In genomic region chr5:34587355-34588241, GRCh38 we compare ENCODE assay signal across 12 cellular contexts.
A peak's percentile ranks its signal among the peaks of the same experiment; 100 is the strongest.
DNase-seq lines count a peak whose midpoint lies in the region; ATAC-seq and TF ChIP-seq lines count a peak whose summit lies in the region.
"Had no signal": no experiment of that assay in that cellular context is flagged by ENCODE, and none has a peak within 500 bp of the region (broad histone marks: within the 10 kb centered on the region; RNA-seq: fewer than 3 reads in every experiment).

No MANE protein-coding gene starts in this region.

- H3K9me3 Mint-ChIP-seq in naive thymus-derived CD8-positive, alpha-beta T cell = no peaks in the 10 kb centered on the region
- H3K9me3 Mint-ChIP-seq: activated naive CD4-positive, alpha-beta T cell treated with anti-CD3 and anti-CD28 coated beads, Interleukin-2, amount 50 U/mL, for 72 hours had no signal

- BruUV-seq in Panc1 (replicated peaks; lab: Mats Ljungman, UMichigan) = no TSS peak

- intact Hi-C loops in Panc1 (cut with micrococcal nuclease; ENCODE audit: unreplicated experiment) (no loop called here), prostate gland (cut with DNase I) (no loop called here)

- CTCF ChIA-PET in Panc1 (lab: Charles Lee) = interaction anchor here (0.5 kb wide), 1 partner anchor 99 kb away, joined by 3 read pairs; no protein-coding TSS in a partner anchor
- CTCF ChIA-PET in GM10248 (lab: Yijun Ruan, JAX) = interaction anchor here (1.1 to 1.6 kb wide), 5 partner anchors 12 to 113 kb away, joined by 3 to 5 read pairs (median 3); no protein-coding TSS in a partner anchor

- no peaks in the 10 kb centered on the region for H3K4me1 ChIP-seq in Panc1 (ENCODE audit: control insufficient read depth, insufficient read depth, low read length)
- no peaks in the 10 kb centered on the region for H3K4me1 ChIP-seq in prostate gland (replicated peaks)

- no peak for ATAC-seq in Panc1
- ATAC-seq in naive thymus-derived CD8-positive, alpha-beta T cell = no peak
- ATAC-seq: sciatic nerve had no signal

- no peaks in the 10 kb centered on the region for H3K36me3 Mint-ChIP-seq in naive thymus-derived CD8-positive, alpha-beta T cell
- H3K36me3 Mint-ChIP-seq: CD4-positive, CD25-positive, alpha-beta regulatory T cell had no signal

- H3K4me1 Mint-ChIP-seq in naive thymus-derived CD8-positive, alpha-beta T cell = no peaks in the 10 kb centered on the region
- H3K4me1 Mint-ChIP-seq: CD4-positive, CD25-positive, alpha-beta regulatory T cell had no signal

- TF ChIP-seq CTCF in Panc1 (IDR thresholded peaks at IDR 0.05) (no peak), fibroblast of pulmonary artery (IDR thresholded peaks at IDR 0.05; ENCODE audit: low read length, missing control alignments) (no peak), GM10248 (IDR thresholded peaks at IDR 0.05; ENCODE audit: control extremely low read depth, extremely low read depth, low read depth, missing control alignments) (no peak), prostate gland (IDR thresholded peaks at IDR 0.05) (no peak)

- no peak overlapping the region for H3K27ac Mint-ChIP-seq in naive thymus-derived CD8-positive, alpha-beta T cell
- H3K27ac Mint-ChIP-seq: CD4-positive, CD25-positive, alpha-beta regulatory T cell had no signal

- H3K4me3 Mint-ChIP-seq in naive thymus-derived CD8-positive, alpha-beta T cell = no peak overlapping the region
- H3K4me3 Mint-ChIP-seq: CD4-positive, CD25-positive, alpha-beta regulatory T cell had no signal

- H3K9me3 ChIP-seq in Panc1 (ENCODE audit: control insufficient read depth, insufficient read depth, low read depth, low read length) (no peaks in the 10 kb centered on the region), prostate gland (no peaks in the 10 kb centered on the region)
- H3K9me3 ChIP-seq: thoracic aorta had no signal

- 55% methylated on average over 6 of the region's 6 CpGs for WGBS in prostate gland

- no peak for TF ChIP-seq POLR2A in prostate gland (IDR thresholded peaks at IDR 0.05)

- H3K36me3 ChIP-seq in Panc1 (ENCODE audit: control insufficient read depth, insufficient read depth, low read length) = no peaks in the 10 kb centered on the region
- H3K36me3 ChIP-seq in prostate gland = no peaks in the 10 kb centered on the region
- H3K36me3 ChIP-seq: thoracic aorta had no signal

- H3K4me3 ChIP-seq in Panc1 (ENCODE audit: low read depth in 2 of 2, low read length in 2 of 2) (no peak overlapping the region), fibroblast of pulmonary artery (replicated peaks; ENCODE audit: low read depth, low read length) (no peak overlapping the region), prostate gland (no peak overlapping the region)
- H3K4me3 ChIP-seq: thoracic aorta had no signal

- H3K27ac ChIP-seq in Panc1 (ENCODE audit: low read length) (no peak overlapping the region), prostate gland (no peak overlapping the region)
- H3K27ac ChIP-seq: thoracic aorta had no signal

- in situ Hi-C loops in Panc1 (cut with HindIII; ENCODE audit: low pct_unique_long_range_greater_than_20kb, low sequenced_read_pairs) = no loop called here

- POLR2A ChIA-PET in Panc1 (lab: Charles Lee) = no interaction called here
- POLR2A ChIA-PET in naive thymus-derived CD8-positive, alpha-beta T cell (lab: Charles Lee) = no interaction called here
- POLR2A ChIA-PET in GM10248 (lab: Yijun Ruan, JAX) = no interaction called here

- peaks cover 11 to 43% (median 24%) of the 10 kb centered on the region in 5 donors for H3K27me3 Mint-ChIP-seq in naive thymus-derived CD8-positive, alpha-beta T cell
- H3K27me3 Mint-ChIP-seq: CD4-positive, CD25-positive, alpha-beta regulatory T cell had no signal

- peaks cover 3% of the 10 kb centered on the region for H3K27me3 ChIP-seq in Panc1 (ENCODE audit: control insufficient read depth, insufficient read depth, low read length)
- H3K27me3 ChIP-seq in prostate gland (replicated peaks; ENCODE audit: insufficient read depth) = no peaks in the 10 kb centered on the region

- DNase-seq in AG08395 (ENCODE audit: low spot score) = peak; percentile 62
- peak; percentile 43 for DNase-seq in H4 (ENCODE audit: low spot score)
- DNase-seq in Panc1 (ENCODE audit: low read depth, low spot score) = peak; percentile 51
- peak; percentile 74 for DNase-seq in fibroblast of pulmonary artery (ENCODE audit: low read depth)
- DNase-seq in activated CD4-positive, CD25-positive, alpha-beta regulatory T cell treated with anti-CD3 and anti-CD28 coated beads, Interleukin-2, amount 50 U/mL, for 72 hours = no peak
- DNase-seq in naive thymus-derived CD8-positive, alpha-beta T cell = no peak
- DNase-seq in GM10248 (ENCODE audit: extremely low spot score) = no peak
- no peak for DNase-seq in prostate gland (ENCODE audit: low spot score)
- DNase-seq: CD4-positive, CD25-positive, alpha-beta regulatory T cell had no signal

Comparison
In these comparisons a context has a peak if more than half of its experiments do, and no peak if none do; other contexts are left out.
1. DNase-seq: peak in AG08395 (single experiment), H4 (single experiment), Panc1 (single experiment) and fibroblast of pulmonary artery (single experiment); none in activated CD4-positive, CD25-positive, alpha-beta regulatory T cell treated with anti-CD3 and anti-CD28 coated beads, Interleukin-2, amount 50 U/mL, for 72 hours (single experiment), naive thymus-derived CD8-positive, alpha-beta T cell (0 of 10), GM10248 (single experiment) and prostate gland (single experiment).